In the genomic region with DNA sequence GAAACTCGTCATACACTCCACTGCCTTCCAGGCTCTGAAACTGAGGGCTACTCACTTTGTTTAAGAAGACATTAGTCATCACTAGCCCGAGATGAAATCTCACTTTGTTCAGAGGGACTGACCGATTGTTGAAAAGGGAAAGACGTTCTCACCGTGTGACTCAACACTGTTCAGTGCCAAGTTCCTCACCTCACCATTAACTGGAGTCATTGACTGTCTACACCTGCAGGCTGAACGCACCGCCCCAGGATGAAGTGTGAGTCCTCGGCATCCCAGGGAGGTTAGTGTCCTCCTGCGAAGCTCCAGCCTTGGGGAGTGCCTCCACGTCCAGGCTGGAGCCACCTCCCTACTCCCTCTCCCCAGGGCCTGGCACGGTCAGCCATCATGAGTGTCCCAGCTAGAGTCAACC, we compare ENCODE assay signal across 12 cellular contexts. TPM values are rescaled to one million over a fixed set of nuclear protein-coding genes. Genes with fewer than 3 reads are reported as not detected.
A peak's percentile ranks its signal among the peaks of the same experiment; 100 is the strongest.
DNase-seq lines count a peak whose midpoint lies in the region; ATAC-seq and TF ChIP-seq lines count a peak whose summit lies in the region.
"Had no signal": no experiment of that assay in that cellular context is flagged by ENCODE, and none has a peak within 500 bp of the region (broad histone marks: within the 10 kb centered on the region; RNA-seq: fewer than 3 reads in every experiment).

No MANE protein-coding gene starts in this region.

- H2AK5ac ChIP-seq in mesendoderm (ENCODE audit: low read length): no peak overlapping the region

- ATAC-seq in body of pancreas: peak; percentile 30
- no peak for ATAC-seq in HG03457 (IDR thresholded peaks at IDR 0.05; ENCODE audit: unreplicated experiment)

- H3K18ac ChIP-seq in mesendoderm (ENCODE audit: low read length): no peak overlapping the region

- intact Hi-C loops in body of pancreas (cut with DNase I) (no loop called here), colonic mucosa (cut with DNase I) (no loop called here)

- H3K36me3 ChIP-seq in body of pancreas (replicated peaks in 1 of 2; ENCODE audit: insufficient read depth in 1 of 2, low read depth in 2 of 2) (no peaks in the 10 kb centered on the region), colonic mucosa (no peaks in the 10 kb centered on the region), tibial nerve (no peaks in the 10 kb centered on the region), mesendoderm (ENCODE audit: control insufficient read depth, insufficient read depth, low read length) (no peaks in the 10 kb centered on the region)
- H3K36me3 ChIP-seq: adrenal gland had no signal

- H3K4ac ChIP-seq in mesendoderm (ENCODE audit: low read depth, low read length): no peak overlapping the region

- no peaks in the 10 kb centered on the region for H3K27me3 ChIP-seq in body of pancreas
- H3K27me3 ChIP-seq in colonic mucosa: no peaks in the 10 kb centered on the region
- H3K27me3 ChIP-seq in tibial nerve: no peaks in the 10 kb centered on the region
- H3K27me3 ChIP-seq in mesendoderm (ENCODE audit: insufficient read depth, low read length, poor library complexity): no peaks in the 10 kb centered on the region
- H3K27me3 ChIP-seq: adrenal gland had no signal

- no peak overlapping the region for H3K27ac ChIP-seq in body of pancreas
- H3K27ac ChIP-seq in colonic mucosa: no peak overlapping the region
- no peak overlapping the region for H3K27ac ChIP-seq in tibial nerve
- no peak overlapping the region for H3K27ac ChIP-seq in mesendoderm (ENCODE audit: low read depth, low read length)
- H3K27ac ChIP-seq: adrenal gland, VCaP had no signal

- H2BK15ac ChIP-seq in mesendoderm (replicated peaks; ENCODE audit: low read depth): no peak overlapping the region

- H3K79me2 ChIP-seq in mesendoderm (ENCODE audit: control insufficient read depth, insufficient read depth, low read length): no peaks in the 10 kb centered on the region

- H4K5ac ChIP-seq in mesendoderm (ENCODE audit: low read length): no peak overlapping the region

- H3K4me3 ChIP-seq in body of pancreas: no peak overlapping the region
- no peak overlapping the region for H3K4me3 ChIP-seq in colonic mucosa
- no peak overlapping the region for H3K4me3 ChIP-seq in tibial nerve
- H3K4me3 ChIP-seq in mesendoderm (ENCODE audit: low read length): no peak overlapping the region
- H3K4me3 ChIP-seq: adrenal gland had no signal

- H3K79me1 ChIP-seq in mesendoderm (ENCODE audit: low read length): no peaks in the 10 kb centered on the region

- H4K8ac ChIP-seq in mesendoderm (ENCODE audit: low read depth, low read length): no peak overlapping the region

- no peak overlapping the region for H3K23ac ChIP-seq in mesendoderm (ENCODE audit: low read length)

- no peak for TF ChIP-seq CTCF in body of pancreas (IDR thresholded peaks at IDR 0.05)
- TF ChIP-seq CTCF in colonic mucosa (IDR thresholded peaks at IDR 0.05): no peak
- no peak for TF ChIP-seq CTCF in tibial nerve (IDR thresholded peaks at IDR 0.05)

- H3K9me3 ChIP-seq in body of pancreas: no peaks in the 10 kb centered on the region
- no peaks in the 10 kb centered on the region for H3K9me3 ChIP-seq in colonic mucosa
- no peaks in the 10 kb centered on the region for H3K9me3 ChIP-seq in tibial nerve
- H3K9me3 ChIP-seq: adrenal gland had no signal

- DNase-seq in EL: peak; percentile 88
- no peak for DNase-seq in body of pancreas
- DNase-seq in mucosa of gallbladder (ENCODE audit: low spot score): peak; percentile 67
- no peak for DNase-seq in colonic mucosa
- no peak for DNase-seq in tibial nerve (ENCODE audit: low spot score in 2 of 2)
- no peak for DNase-seq in mesendoderm
- DNase-seq: adrenal gland, head of caudate nucleus, NCI-H2227 treated with DMSO at 0.1 percent for 48 hours had no signal

- TF ChIP-seq RAD21 in Ishikawa (IDR thresholded peaks at IDR 0.05; ENCODE audit: low read depth): no peak

- no peak overlapping the region for H3K9ac ChIP-seq in colonic mucosa (ENCODE audit: low read depth in 2 of 2, low read length in 2 of 2)
- H3K9ac ChIP-seq in mesendoderm (ENCODE audit: low read length): no peak overlapping the region

- H2BK5ac ChIP-seq in mesendoderm (ENCODE audit: low read length): no peak overlapping the region

- 61 to 72% methylated on average over 6 to 10 of the region's 11 CpGs for WGBS in body of pancreas, 2 donors
- 73 to 79% methylated on average over 11 of the region's 11 CpGs for WGBS in tibial nerve, 2 donors
- no CpG with 5 or more reads among the region's 11 CpGs for WGBS in mesendoderm (ENCODE audit: extremely low coverage, insufficient coverage, low lambda C conversion rate)

- TF ChIP-seq POLR2A in body of pancreas (IDR thresholded peaks at IDR 0.05): no peak
- TF ChIP-seq POLR2A in tibial nerve (IDR thresholded peaks at IDR 0.05): no peak

- H2BK120ac ChIP-seq in mesendoderm (ENCODE audit: low read depth, low read length): no peak overlapping the region

- no peak overlapping the region for H3K4me2 ChIP-seq in mesendoderm (ENCODE audit: low read length)

- TF ChIP-seq EP300 in Ishikawa (IDR thresholded peaks at IDR 0.05; ENCODE audit: borderline replicate concordance) (peak; percentile 59; the same call in 1 of the 2 replicates), tibial nerve (IDR thresholded peaks at IDR 0.05) (no peak)

- no peak overlapping the region for H3K56ac ChIP-seq in mesendoderm (ENCODE audit: low read length)

- no peaks in the 10 kb centered on the region for H3K4me1 ChIP-seq in body of pancreas
- no peaks in the 10 kb centered on the region for H3K4me1 ChIP-seq in colonic mucosa
- no peaks in the 10 kb centered on the region for H3K4me1 ChIP-seq in tibial nerve
- H3K4me1 ChIP-seq in mesendoderm (ENCODE audit: control insufficient read depth, low read depth, low read length): no peaks in the 10 kb centered on the region
- H3K4me1 ChIP-seq: adrenal gland had no signal

TF ChIP-seq in Ishikawa, 13 proteins besides CTCF, POLR2A, EP300 and RAD21:
- TF ChIP-seq YY1 (IDR thresholded peaks at IDR 0.05; ENCODE audit: low read depth) (0 out of 2 replicates have a peak, but pooled peaks have one; percentile 54), TEAD4 (IDR thresholded peaks at IDR 0.05) (no peak; the same call in 1 of the 2 replicates), USF1 (IDR thresholded peaks at IDR 0.05) (no peak), FOXM1 (IDR thresholded peaks at IDR 0.05; ENCODE audit: borderline replicate concordance, low read depth) (0 out of 2 replicates have a peak, but pooled peaks have one; percentile 24), ZBTB7A (IDR thresholded peaks at IDR 0.05; ENCODE audit: low read depth) (no peak), TAF1 (IDR thresholded peaks at IDR 0.05; ENCODE audit: low read depth) (no peak), EGR1 (IDR thresholded peaks at IDR 0.05) (no peak), MAX (IDR thresholded peaks at IDR 0.05) (peak; percentile 70), TCF12 (IDR thresholded peaks at IDR 0.05; ENCODE audit: low read depth) (peak; percentile 80), CEBPB (IDR thresholded peaks at IDR 0.05) (no peak), CREB1 (IDR thresholded peaks at IDR 0.05; ENCODE audit: low read depth) (no peak), NFIC (IDR thresholded peaks at IDR 0.05) (peak; percentile 88)
- TF ChIP-seq, protein P1, sequence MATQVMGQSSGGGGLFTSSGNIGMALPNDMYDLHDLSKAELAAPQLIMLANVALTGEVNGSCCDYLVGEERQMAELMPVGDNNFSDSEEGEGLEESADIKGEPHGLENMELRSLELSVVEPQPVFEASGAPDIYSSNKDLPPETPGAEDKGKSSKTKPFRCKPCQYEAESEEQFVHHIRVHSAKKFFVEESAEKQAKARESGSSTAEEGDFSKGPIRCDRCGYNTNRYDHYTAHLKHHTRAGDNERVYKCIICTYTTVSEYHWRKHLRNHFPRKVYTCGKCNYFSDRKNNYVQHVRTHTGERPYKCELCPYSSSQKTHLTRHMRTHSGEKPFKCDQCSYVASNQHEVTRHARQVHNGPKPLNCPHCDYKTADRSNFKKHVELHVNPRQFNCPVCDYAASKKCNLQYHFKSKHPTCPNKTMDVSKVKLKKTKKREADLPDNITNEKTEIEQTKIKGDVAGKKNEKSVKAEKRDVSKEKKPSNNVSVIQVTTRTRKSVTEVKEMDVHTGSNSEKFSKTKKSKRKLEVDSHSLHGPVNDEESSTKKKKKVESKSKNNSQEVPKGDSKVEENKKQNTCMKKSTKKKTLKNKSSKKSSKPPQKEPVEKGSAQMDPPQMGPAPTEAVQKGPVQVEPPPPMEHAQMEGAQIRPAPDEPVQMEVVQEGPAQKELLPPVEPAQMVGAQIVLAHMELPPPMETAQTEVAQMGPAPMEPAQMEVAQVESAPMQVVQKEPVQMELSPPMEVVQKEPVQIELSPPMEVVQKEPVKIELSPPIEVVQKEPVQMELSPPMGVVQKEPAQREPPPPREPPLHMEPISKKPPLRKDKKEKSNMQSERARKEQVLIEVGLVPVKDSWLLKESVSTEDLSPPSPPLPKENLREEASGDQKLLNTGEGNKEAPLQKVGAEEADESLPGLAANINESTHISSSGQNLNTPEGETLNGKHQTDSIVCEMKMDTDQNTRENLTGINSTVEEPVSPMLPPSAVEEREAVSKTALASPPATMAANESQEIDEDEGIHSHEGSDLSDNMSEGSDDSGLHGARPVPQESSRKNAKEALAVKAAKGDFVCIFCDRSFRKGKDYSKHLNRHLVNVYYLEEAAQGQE (IDR thresholded peaks at IDR 0.05; ENCODE audit: low read depth): no peak

RNA-seq across cellular contexts. Expression of gene FADD, which starts 30.4 kb away (rescaled TPM):
- total RNA-seq in body of pancreas: 10 to 100 TPM in 1 of 2 donors, 1 to 10 TPM in 1; 9.1 to 14.2 TPM
- 32.7 TPM for total RNA-seq in mucosa of gallbladder
- 10 to 100 TPM; 36.6 to 37.7 TPM for total RNA-seq in colonic mucosa
- 10 to 100 TPM; 23.9 to 34.5 (median 25.1) TPM for total RNA-seq in tibial nerve
- polyA plus RNA-seq in mesendoderm (2013, experiment 1 of 2): 40.9 TPM
- polyA plus RNA-seq in mesendoderm (2013, experiment 2 of 2): 40.4 TPM

RNA-seq across cellular contexts. Expression of gene PPFIA1, which starts 37.0 kb away (rescaled TPM):
- total RNA-seq in body of pancreas (10 to 100 TPM; 22.1 to 29.3 TPM), mucosa of gallbladder (48.1 TPM), colonic mucosa (10 to 100 TPM; 46.9 to 47.5 TPM), tibial nerve (10 to 100 TPM; 43.7 to 82.8 (median 69.3) TPM)
- polyA plus RNA-seq in mesendoderm (2013, experiment 1 of 2): 43.8 TPM
- polyA plus RNA-seq in mesendoderm (2013, experiment 2 of 2): 45.8 TPM

Comparison
In these comparisons a context has a peak if more than half of its experiments do, and no peak if none do; other contexts are left out.
1. DNase-seq: peak in EL (single experiment) and mucosa of gallbladder (single experiment); none in body of pancreas (0 of 4), colonic mucosa (single experiment), tibial nerve (0 of 2) and mesendoderm (single experiment).